ENCODE assay signal across 10 cellular contexts in genomic region chr3:152198655-152199054, GRCh38.
DNase-seq lines count a peak whose midpoint lies in the region; ATAC-seq and TF ChIP-seq lines count a peak whose summit lies in the region.
"Had no signal": no experiment of that assay in that cellular context is flagged by ENCODE, and none has a peak within 500 bp of the region (broad histone marks: within the 10 kb centered on the region; RNA-seq: fewer than 3 reads in every experiment).

No MANE protein-coding gene starts in this region.

- no peaks in the 10 kb centered on the region for H3K36me3 ChIP-seq in left ventricle myocardium inferior
- no peaks in the 10 kb centered on the region for H3K36me3 ChIP-seq in muscle layer of duodenum (ENCODE audit: control insufficient read depth in 1 of 2, insufficient read depth in 2 of 2, low read length in 2 of 2)
- no peaks in the 10 kb centered on the region for H3K36me3 ChIP-seq in upper lobe of right lung
- H3K36me3 ChIP-seq: SJSA1 had no signal

- H3K27me3 ChIP-seq in left ventricle myocardium inferior (ENCODE audit: low read depth) (no peaks in the 10 kb centered on the region), right cardiac atrium (ENCODE audit: control insufficient read depth, insufficient read depth) (no peaks in the 10 kb centered on the region), muscle layer of duodenum (ENCODE audit: low read depth, low read length) (no peaks in the 10 kb centered on the region), upper lobe of right lung (no peaks in the 10 kb centered on the region)
- H3K27me3 ChIP-seq: SJSA1 had no signal

- H3K9me3 ChIP-seq in left ventricle myocardium inferior (replicated peaks) = no peaks in the 10 kb centered on the region
- H3K9me3 ChIP-seq in right cardiac atrium (ENCODE audit: control insufficient read depth, low read length) = no peaks in the 10 kb centered on the region
- no peaks in the 10 kb centered on the region for H3K9me3 ChIP-seq in muscle layer of duodenum (ENCODE audit: control insufficient read depth in 1 of 2, low read length in 2 of 2)
- no peaks in the 10 kb centered on the region for H3K9me3 ChIP-seq in upper lobe of right lung
- H3K9me3 ChIP-seq: SJSA1 had no signal

- H3K27ac Mint-ChIP-seq in activated CD8-positive, alpha-beta T cell treated with anti-CD3 and anti-CD28 coated beads, Interleukin-2, amount 10 ng/mL, durations not matched to agents 7 days and 5 days = peak overlapping the region; percentile 81

- TF ChIP-seq CTCF in left ventricle myocardium inferior (IDR thresholded peaks at IDR 0.05; ENCODE audit: borderline replicate concordance) (no peak), upper lobe of right lung (IDR thresholded peaks at IDR 0.05) (no peak)

- no peak overlapping the region for H3K4me3 ChIP-seq in left ventricle myocardium inferior
- no peak overlapping the region for H3K4me3 ChIP-seq in right cardiac atrium (ENCODE audit: low read length)
- H3K4me3 ChIP-seq in muscle layer of duodenum (ENCODE audit: low read depth in 1 of 2, low read length in 2 of 2) = no peak overlapping the region
- no peak overlapping the region for H3K4me3 ChIP-seq in upper lobe of right lung
- H3K4me3 ChIP-seq: lung, SJSA1 had no signal

- CTCF ChIA-PET in activated CD8-positive, alpha-beta T cell treated with anti-CD3 and anti-CD28 coated beads, Interleukin-2, amount 10 ng/mL, durations not matched to agents 7 days and 5 days (lab: Charles Lee) = interaction anchor here (0.9 to 3.3 kb wide), 11 partner anchors 9 to 86 kb away, joined by 3 to 33 read pairs (median 4); no protein-coding TSS in a partner anchor

- WGBS in right cardiac atrium = 73% methylated on average over 1 of the region's 1 CpG

- no peaks in the 10 kb centered on the region for H3K9me3 Mint-ChIP-seq in activated CD8-positive, alpha-beta T cell treated with anti-CD3 and anti-CD28 coated beads, Interleukin-2, amount 10 ng/mL, durations not matched to agents 7 days and 5 days (ENCODE audit: insufficient read depth)

- POLR2A ChIA-PET in activated CD8-positive, alpha-beta T cell treated with anti-CD3 and anti-CD28 coated beads, Interleukin-2, amount 10 ng/mL, durations not matched to agents 7 days and 5 days (lab: Charles Lee) = interaction anchor here (0.7 to 6.0 kb wide), 9 partner anchors 19 to 87 kb away, joined by 3 to 80 read pairs (median 4); partner anchors contain the start of gene MBNL1

- H3K4me1 ChIP-seq in left ventricle myocardium inferior (peaks cover 50% of the 10 kb centered on the region), right cardiac atrium (ENCODE audit: control insufficient read depth, insufficient read depth, low read length) (peaks cover 4% of the 10 kb centered on the region), muscle layer of duodenum (ENCODE audit: control insufficient read depth in 1 of 2, insufficient read depth in 2 of 2, low read length in 2 of 2) (peaks cover 4 to 27% of the 10 kb centered on the region in 2 donors), upper lobe of right lung (peaks cover 47% of the 10 kb centered on the region)
- H3K4me1 ChIP-seq: SJSA1 had no signal

- H3K4me1 Mint-ChIP-seq in activated CD8-positive, alpha-beta T cell treated with anti-CD3 and anti-CD28 coated beads, Interleukin-2, amount 10 ng/mL, durations not matched to agents 7 days and 5 days (ENCODE audit: low read depth) = peaks cover 76% of the 10 kb centered on the region

- DNase-seq in left ventricle myocardium inferior (no peak), right cardiac atrium (no peak), upper lobe of right lung (no peak), NCI-H1105 (lab: John Stamatoyannopoulos, UW) (no peak), GM19240 (ENCODE audit: insufficient read length, low spot score) (no peak)
- DNase-seq in activated CD8-positive, alpha-beta T cell treated with anti-CD3 and anti-CD28 coated beads, Interleukin-2, amount 10 ng/mL, durations not matched to agents 7 days and 5 days = no peak

- ATAC-seq in right cardiac atrium (no peak), upper lobe of right lung (no peak), HG02763 (IDR thresholded peaks at IDR 0.05; ENCODE audit: unreplicated experiment) (no peak)
- no peak for ATAC-seq in activated CD8-positive, alpha-beta T cell treated with anti-CD3 and anti-CD28 coated beads, Interleukin-2, amount 10 ng/mL, durations not matched to agents 7 days and 5 days

- H3K27ac ChIP-seq in left ventricle myocardium inferior (replicated peaks) (peak overlapping the region; percentile 68), right cardiac atrium (ENCODE audit: low read length) (no peak overlapping the region), muscle layer of duodenum (ENCODE audit: low read length) (peak overlapping the region; percentile 96), upper lobe of right lung (peak overlapping the region; percentile 82)
- H3K27ac ChIP-seq: SJSA1 had no signal

- intact Hi-C loops in left ventricle myocardium inferior (cut with micrococcal nuclease) = no loop called here
- intact Hi-C loops in right cardiac atrium (cut with DNase I) = no loop called here
- intact Hi-C loops in upper lobe of right lung (cut with DNase I) = no loop called here

- peak overlapping the region; percentile 67 for H3K4me3 Mint-ChIP-seq in activated CD8-positive, alpha-beta T cell treated with anti-CD3 and anti-CD28 coated beads, Interleukin-2, amount 10 ng/mL, durations not matched to agents 7 days and 5 days

- peaks cover 4% of the 10 kb centered on the region for H3K36me3 Mint-ChIP-seq in activated CD8-positive, alpha-beta T cell treated with anti-CD3 and anti-CD28 coated beads, Interleukin-2, amount 10 ng/mL, durations not matched to agents 7 days and 5 days (ENCODE audit: low read depth)

- H3K27me3 Mint-ChIP-seq in activated CD8-positive, alpha-beta T cell treated with anti-CD3 and anti-CD28 coated beads, Interleukin-2, amount 10 ng/mL, durations not matched to agents 7 days and 5 days (ENCODE audit: low read depth) = no peaks in the 10 kb centered on the region
